ENCODE assay signal across 19 cellular contexts in genomic region chr7:128037081-128037480, GRCh38. TPM values are rescaled to one million over a fixed set of nuclear protein-coding genes. Genes with fewer than 3 reads are reported as not detected.
DNase-seq lines count a peak whose midpoint lies in the region; ATAC-seq and TF ChIP-seq lines count a peak whose summit lies in the region.
"Had no signal": no experiment of that assay in that cellular context is flagged by ENCODE, and none has a peak within 500 bp of the region (broad histone marks: within the 10 kb centered on the region; RNA-seq: fewer than 3 reads in every experiment).

No MANE protein-coding gene starts in this region.

- H3K9ac ChIP-seq in KMS-11 = no peak overlapping the region

- H3K27ac ChIP-seq in KMS-11 = no peak overlapping the region
- H3K27ac ChIP-seq: A549, C4-2B, neutrophil, spleen had no signal

- peaks cover 54% of the 10 kb centered on the region for H3K4me1 ChIP-seq in KMS-11 (ENCODE audit: low read depth, poor library complexity, severe bottlenecking)

- H3K27me3 ChIP-seq in KMS-11 (ENCODE audit: insufficient read depth, low read depth) = no peaks in the 10 kb centered on the region
- H3K27me3 ChIP-seq: neutrophil had no signal

- H3K4me2 ChIP-seq in KMS-11 = peak overlapping the region; percentile 40; the same call in 1 of the 2 replicates
- H3K4me2 ChIP-seq: A549 had no signal

- H3K4me3 ChIP-seq in GM08714 (ENCODE audit: low read length) = peak overlapping the region; percentile 4; the same call in 1 of the 2 replicates
- no peak overlapping the region for H3K4me3 ChIP-seq in KMS-11 (IDR thresholded peaks at IDR 0.05; ENCODE audit: insufficient read depth, low read depth, low read length)
- H3K4me3 ChIP-seq in choroid plexus epithelial cell (ENCODE audit: low read depth, low read length) = no peak overlapping the region
- H3K4me3 ChIP-seq: A549, spleen had no signal

- H3K36me3 ChIP-seq in KMS-11 (ENCODE audit: insufficient read depth) = no peaks in the 10 kb centered on the region
- H3K36me3 ChIP-seq: neutrophil had no signal

- ATAC-seq in GM21723 (IDR thresholded peaks at IDR 0.05; ENCODE audit: unreplicated experiment) = peak; percentile 7
- ATAC-seq: A549; activated naive CD4-positive, alpha-beta T cell treated with anti-CD3 and anti-CD28 coated beads, Interleukin-2, amount 50 U/mL, for 72 hours had no signal

- peaks cover 9% of the 10 kb centered on the region for H4K20me1 ChIP-seq in KMS-11 (ENCODE audit: insufficient read depth)

- no peaks in the 10 kb centered on the region for H3K79me2 ChIP-seq in KMS-11 (ENCODE audit: insufficient read depth, low read depth)

- TF ChIP-seq CTCF in KMS-11 (conservative IDR thresholded peaks at IDR 0.05; ENCODE audit: low read depth, low read length) (no peak), choroid plexus epithelial cell (conservative IDR thresholded peaks at IDR 0.05; ENCODE audit: low read depth, low read length) (peak; percentile 4)

- DNase-seq in choroid plexus epithelial cell (ENCODE audit: low read depth) (no peak), mesenteric fat pad (ENCODE audit: low spot score) (no peak), NCI-H2171 treated with DMSO at 0.1 percent for 48 hours (lab: John Stamatoyannopoulos, UW) (no peak), DMS53 (lab: John Stamatoyannopoulos, UW) (no peak)
- no peak for DNase-seq in effector CD4-positive, alpha-beta T cell
- DNase-seq: activated CD4-positive, CD25-positive, alpha-beta regulatory T cell treated with anti-CD3 and anti-CD28 coated beads, Interleukin-2, amount 50 U/mL, for 72 hours; endodermal cell; GDM1; H7; NCI-H1694; spleen; stimulated activated CD8-positive, alpha-beta memory T cell treated with anti-CD3 and anti-CD28 coated beads, Interleukin-4, amount 100 ng/mL, for 48 hours had no signal

- H2AFZ ChIP-seq in KMS-11 (ENCODE audit: low read depth) = no peak overlapping the region

RNA-seq across cellular contexts. Expression of gene LRRC4, which starts 5.8 kb away (rescaled TPM):
- total RNA-seq in mesenteric fat pad = 6.5 TPM
